In the genomic region with DNA sequence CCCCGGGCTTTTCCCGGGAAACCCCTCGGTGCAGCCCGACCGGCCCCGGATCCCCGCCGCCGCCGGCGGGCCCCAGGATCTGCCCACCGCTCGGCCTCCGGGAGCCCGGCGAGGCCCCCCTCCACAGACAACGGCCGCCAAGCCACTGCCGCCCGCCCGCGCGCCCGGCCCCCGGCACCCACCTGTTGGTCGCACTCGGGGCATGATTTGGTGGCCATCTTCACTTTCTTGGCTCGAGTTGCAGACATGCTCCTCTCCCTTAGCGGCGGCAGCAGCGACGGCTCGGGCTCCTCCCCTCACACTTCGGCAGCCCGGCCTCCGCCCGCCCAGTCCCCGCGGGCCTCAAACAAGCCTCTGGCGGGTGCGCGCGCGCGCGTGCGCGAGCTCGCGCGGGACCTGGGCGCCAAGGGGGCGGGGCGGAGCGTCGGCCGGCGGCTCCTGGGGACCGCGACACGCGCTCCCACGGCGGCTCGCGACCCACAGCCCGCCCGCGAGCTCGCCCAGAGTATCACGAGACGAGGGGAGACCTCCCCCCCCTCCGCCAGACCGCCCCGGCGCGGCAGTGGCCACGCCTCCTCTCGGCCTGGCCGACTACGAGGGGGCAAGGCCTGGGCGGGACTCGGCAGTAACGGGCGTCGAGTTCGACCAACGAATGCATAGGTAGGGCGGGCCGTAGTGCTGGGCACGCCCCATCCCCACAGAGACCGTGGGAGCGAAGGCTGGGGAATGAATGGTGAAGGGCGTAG, we compare ENCODE assay signal across 8 cellular contexts. TPM values are rescaled to one million over a fixed set of nuclear protein-coding genes. Genes with fewer than 3 reads are reported as not detected.
DNase-seq lines count a peak whose midpoint lies in the region; ATAC-seq and TF ChIP-seq lines count a peak whose summit lies in the region.

A gene with protein sequence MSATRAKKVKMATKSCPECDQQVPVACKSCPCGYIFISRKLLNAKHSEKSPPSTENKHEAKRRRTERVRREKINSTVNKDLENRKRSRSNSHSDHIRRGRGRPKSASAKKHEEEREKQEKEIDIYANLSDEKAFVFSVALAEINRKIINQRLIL (minus strand): TSS at position 279 of the 746 bp plus-strand sequence. CDS start 31 bp downstream, at position 248.

- no peaks in the 10 kb centered on the region for H3K36me3 ChIP-seq in PC-9 (ENCODE audit: low read depth)
- H3K36me3 ChIP-seq in esophagus (ENCODE audit: control insufficient read depth in 2 of 2, insufficient read depth in 2 of 2, low read length in 1 of 2) = no peaks in the 10 kb centered on the region
- H3K36me3 ChIP-seq in muscle layer of duodenum (ENCODE audit: control insufficient read depth in 1 of 2, insufficient read depth in 2 of 2, low read length in 2 of 2) = no peaks in the 10 kb centered on the region

- peak within 1 kb of the TSS; percentile 72 for H3K4me2 ChIP-seq in PC-9

- 0 out of 2 replicates have a peak, but pooled peaks cover 3% of the 10 kb centered on the region for H3F3A ChIP-seq in PC-9 (ENCODE audit: insufficient read depth, low read depth)

- H3K79me2 ChIP-seq in PC-9 (ENCODE audit: low read depth) = peaks cover 44% of the 10 kb centered on the region

- H3K9me2 ChIP-seq in PC-9 (ENCODE audit: insufficient read depth) = no peaks in the 10 kb centered on the region

- WGBS in esophagus, 2 donors = 0 to 1% methylated on average over 68 to 94 of the region's 94 CpGs

- peak; percentile 93 for ATAC-seq in GM21619 (IDR thresholded peaks at IDR 0.05; ENCODE audit: unreplicated experiment)

- H4K20me1 ChIP-seq in PC-9 (ENCODE audit: insufficient read depth) = no peaks in the 10 kb centered on the region

- H3K4me1 ChIP-seq in PC-9 (replicated peaks; ENCODE audit: insufficient read depth) (peaks cover 17% of the 10 kb centered on the region; the same call in 1 of the 2 replicates), esophagus (ENCODE audit: control insufficient read depth in 2 of 2, insufficient read depth in 2 of 2, low read length in 1 of 2) (no peaks in the 10 kb centered on the region), muscle layer of duodenum (ENCODE audit: control insufficient read depth in 1 of 2, insufficient read depth in 2 of 2, low read length in 2 of 2) (peaks cover 3 to 4% of the 10 kb centered on the region in 2 donors)

- peak within 1 kb of the TSS; percentile 95 for H2AFZ ChIP-seq in PC-9

- POLR2A ChIA-PET in PC-9 (lab: Charles Lee; ENCODE audit: unreplicated experiment) = interaction anchor here (0.6 kb wide), 1 partner anchor 53 kb away, joined by 3 read pairs; the partner anchor contains the start of gene GPT2

- no peaks in the 10 kb centered on the region for H3K9me3 ChIP-seq in PC-9 (ENCODE audit: insufficient read depth, low read depth)
- H3K9me3 ChIP-seq in esophagus (ENCODE audit: control insufficient read depth in 2 of 2, insufficient read depth in 1 of 2, low read depth in 1 of 2, low read length in 1 of 2) = no peaks in the 10 kb centered on the region
- H3K9me3 ChIP-seq in muscle layer of duodenum (ENCODE audit: control insufficient read depth in 1 of 2, low read length in 2 of 2) = no peaks in the 10 kb centered on the region

- TF ChIP-seq CTCF in PC-9 (conservative IDR thresholded peaks at IDR 0.05) = no peak

- intact Hi-C loops in PC-9 (cut with micrococcal nuclease; ENCODE audit: unreplicated experiment) = loop anchor here (1.0 kb wide), 1 partner anchor 142 kb away; the partner anchor contains the start of genes ORC6 and VPS35

- DNase-seq in DMS153 treated with DMSO at 0.1 percent for 48 hours (lab: John Stamatoyannopoulos, UW; ENCODE audit: unreplicated experiment) = peak; percentile 39
- DNase-seq in Jurkat, Clone E6-1 (ENCODE audit: low read depth, low spot score) = peak; percentile 86
- DNase-seq in PC-9 = peak; percentile 79 to 91
- peak; percentile 93 for DNase-seq in activated T-cell treated with anti-CD3 and anti-CD28 coated beads, Interleukin-2, amount 50 U/mL, for 1 hour
- DNase-seq in stimulated activated CD8-positive, alpha-beta memory T cell treated with anti-CD3 and anti-CD28 coated beads, Interleukin-7, amount 100 ng/mL, for 4 hours (ENCODE audit: low read depth in 2 of 2) = peak; percentile 86 to 90

- no peaks in the 10 kb centered on the region for H3K27me3 ChIP-seq in PC-9 (ENCODE audit: insufficient read depth, low read depth)
- H3K27me3 ChIP-seq in esophagus (ENCODE audit: control insufficient read depth in 1 of 2, insufficient read depth in 2 of 2, low read length in 2 of 2) = no peaks in the 10 kb centered on the region
- H3K27me3 ChIP-seq in muscle layer of duodenum (ENCODE audit: low read depth, low read length) = no peaks in the 10 kb centered on the region

- H3K4me3 ChIP-seq in Jurkat, Clone E6-1 (ENCODE audit: low read length) = peak within 1 kb of the TSS; percentile 71
- peak within 1 kb of the TSS; percentile 60 for H3K4me3 ChIP-seq in PC-9
- H3K4me3 ChIP-seq in esophagus (ENCODE audit: low read depth in 1 of 2, low read length in 2 of 2) = peak within 1 kb of the TSS; percentile 80 to 82
- peak within 1 kb of the TSS; percentile 81 to 85 for H3K4me3 ChIP-seq in muscle layer of duodenum (ENCODE audit: low read depth in 1 of 2, low read length in 2 of 2)

- CTCF ChIA-PET in PC-9 (lab: Charles Lee) = interaction anchor here (0.6 to 0.7 kb wide), 2 partner anchors 132 to 1793 kb away, joined by 3 to 20 read pairs; no protein-coding TSS in a partner anchor

- H3K27ac ChIP-seq in PC-9 = peak within 1 kb of the TSS; percentile 26
- peak within 1 kb of the TSS; percentile 79 to 95 for H3K27ac ChIP-seq in esophagus (ENCODE audit: low read depth in 2 of 2, low read length in 1 of 2)
- H3K27ac ChIP-seq in muscle layer of duodenum (ENCODE audit: low read length) = peak within 1 kb of the TSS; percentile 76

- BruUV-seq in PC-9 (replicated peaks; lab: Mats Ljungman, UMichigan) = no TSS peak

RNA-seq across cellular contexts. Expression of the gene that starts here (rescaled TPM):
- 20.0 TPM for polyA plus RNA-seq in Jurkat, Clone E6-1 (2012; ENCODE audit: insufficient read depth, insufficient read length)
- 7.8 and 8.6 TPM in 2 replicates for total RNA-seq in PC-9 (2021)
- polyA plus RNA-seq in esophagus = 1 to 10 TPM; 3.6 to 3.7 TPM

Comparison
In these comparisons a context has a peak if more than half of its experiments do, and no peak if none do; other contexts are left out.
1. Peak in every context shown above with its lines: DNase-seq, ATAC-seq, H3K4me3 ChIP-seq and H3K27ac ChIP-seq.
2. DNase-seq: peak in every context shown above with its lines; median percentile 93 in activated T-cell treated with anti-CD3 and anti-CD28 coated beads, Interleukin-2, amount 50 U/mL, for 1 hour; 88 in stimulated activated CD8-positive, alpha-beta memory T cell treated with anti-CD3 and anti-CD28 coated beads, Interleukin-7, amount 100 ng/mL, for 4 hours; 86 in Jurkat, Clone E6-1; 85 in PC-9; 39 in DMS153 treated with DMSO at 0.1 percent for 48 hours.
3. H3K27ac ChIP-seq: peak in every context shown above with its lines; median percentile 87 in esophagus; 76 in muscle layer of duodenum; 26 in PC-9.